Comparison of ENCODE assay signal across 8 cellular contexts in genomic region chr6:31559958-31560696, GRCh38. TPM values are rescaled to one million over a fixed set of nuclear protein-coding genes. Genes with fewer than 3 reads are reported as not detected.
DNase-seq lines count a peak whose midpoint lies in the region; ATAC-seq and TF ChIP-seq lines count a peak whose summit lies in the region.

No MANE protein-coding gene starts in this region.

- DNase-seq in activated CD4-positive, alpha-beta T cell treated with anti-CD3 and anti-CD28 coated beads for 4 hours: peak; percentile 44 to 57
- no peak for DNase-seq in activated CD4-positive, alpha-beta T cell treated with anti-CD3 and anti-CD28 coated beads, Interleukin-2, amount 50 U/mL, for 4 hours
- DNase-seq in OCI-LY7 (ENCODE audit: low spot score): peak; percentile 90
- DNase-seq in adrenal gland: peak; percentile 65 to 89 (median 82)
- DNase-seq in iris pigment epithelial cell (ENCODE audit: low read depth): peak; percentile 52
- no peak for DNase-seq in stomach
- DNase-seq in NCI-H82 (lab: John Stamatoyannopoulos, UW): no peak

- peak overlapping the region; percentile 81 for H3K4me2 ChIP-seq in OCI-LY7 (ENCODE audit: low read length)

- no TSS peak for BruUV-seq in OCI-LY7 (replicated peaks; lab: Mats Ljungman, UMichigan)

- POLR2A ChIA-PET in OCI-LY7 (lab: Charles Lee): interaction anchor here (0.6 to 1.9 kb wide), 9 partner anchors 8 to 61 kb away, joined by 3 to 6 read pairs (median 3); partner anchors contain the start of genes LST1 and TNF

- intact Hi-C loops in OCI-LY7 (cut with micrococcal nuclease; ENCODE audit: unreplicated experiment) (loop anchor here (1.0 kb wide), 3 partner anchors 8 to 21 kb away; partner anchors contain the start of gene LTA), adrenal gland (cut with DNase I) (no loop called here), stomach (cut with DNase I; ENCODE audit: low total_unique reads) (no loop called here)

- ATAC-seq in HG02885 (IDR thresholded peaks at IDR 0.05; ENCODE audit: poor library complexity, unreplicated experiment): peak; percentile 70

- no peak for TF ChIP-seq EP300 in stomach (IDR thresholded peaks at IDR 0.05)

- TF ChIP-seq POLR2A in adrenal gland (IDR thresholded peaks at IDR 0.05) (no peak), stomach (IDR thresholded peaks at IDR 0.05) (no peak)

- peaks cover 70% of the 10 kb centered on the region for H3K4me1 ChIP-seq in OCI-LY7 (ENCODE audit: insufficient read depth, low read length, poor library complexity, severe bottlenecking)
- H3K4me1 ChIP-seq in adrenal gland (replicated peaks in 1 of 2): peaks cover 16 to 33% of the 10 kb centered on the region in 2 donors
- peaks cover 4 to 63% (median 28%) of the 10 kb centered on the region in 4 donors for H3K4me1 ChIP-seq in stomach

- no peak overlapping the region for H2AFZ ChIP-seq in OCI-LY7 (ENCODE audit: low read length)

- WGBS in adrenal gland, 4 donors: 27 to 46% (median 37%) methylated on average over 7 of the region's 7 CpGs
- 34 to 75% (median 72%) methylated on average over 7 of the region's 7 CpGs for WGBS in stomach, 5 donors

- CTCF ChIA-PET in OCI-LY7 (lab: Charles Lee; ENCODE audit: unreplicated experiment): interaction anchor here (0.7 kb wide), 1 partner anchor 9 kb away, joined by 3 read pairs; no protein-coding TSS in a partner anchor

- no peaks in the 10 kb centered on the region for H3K9me2 ChIP-seq in OCI-LY7 (ENCODE audit: insufficient read depth, low read length)

- H3K9me3 ChIP-seq in OCI-LY7 (ENCODE audit: low read length) (no peaks in the 10 kb centered on the region), adrenal gland (replicated peaks in 1 of 3) (no peaks in the 10 kb centered on the region), stomach (no peaks in the 10 kb centered on the region)

- H3K79me2 ChIP-seq in OCI-LY7 (ENCODE audit: insufficient read depth, low read depth, low read length): no peaks in the 10 kb centered on the region

- no peaks in the 10 kb centered on the region for H4K20me1 ChIP-seq in OCI-LY7 (ENCODE audit: insufficient read depth, low read length)

- H3K27me3 ChIP-seq in adrenal gland: no peaks in the 10 kb centered on the region
- no peaks in the 10 kb centered on the region for H3K27me3 ChIP-seq in stomach

- peaks cover 46% of the 10 kb centered on the region for H3K36me3 ChIP-seq in OCI-LY7 (ENCODE audit: insufficient read depth, low read length)
- peaks cover 0 to 33% of the 10 kb centered on the region in 2 donors for H3K36me3 ChIP-seq in adrenal gland (replicated peaks in 1 of 2)
- H3K36me3 ChIP-seq in stomach: peaks cover 24 to 57% (median 50%) of the 10 kb centered on the region in 4 donors

- TF ChIP-seq CTCF in OCI-LY7 (conservative IDR thresholded peaks at IDR 0.05; ENCODE audit: low read length): no peak
- peak in 1 of 6 experiments; percentile 7 for TF ChIP-seq CTCF in adrenal gland (IDR thresholded peaks at IDR 0.05)
- TF ChIP-seq CTCF in stomach (IDR thresholded peaks at IDR 0.05): no peak

- H3K4me3 ChIP-seq in OCI-LY7 (ENCODE audit: low read depth, low read length, poor library complexity, severe bottlenecking) (peak overlapping the region; percentile 57), adrenal gland (no peak overlapping the region), stomach (no peak overlapping the region)

- H3K27ac ChIP-seq in OCI-LY7 (ENCODE audit: low read depth, low read length, poor library complexity, severe bottlenecking) (peak overlapping the region; percentile 94), adrenal gland (peak overlapping the region; percentile 12 to 76 (median 39)), stomach (peak overlapping the region in 4 of 5 donors; percentile 54 to 82 (median 70))

RNA-seq across cellular contexts. Expression of gene LTA, which starts 12.0 kb away (rescaled TPM):
- 0.98 and 1.1 TPM in 2 replicates for total RNA-seq in OCI-LY7 (2014; rRNA removed; shearing (Covaris generic))
- total RNA-seq in OCI-LY7 (2022): 4.1 and 4.3 TPM in 2 replicates
- total RNA-seq in adrenal gland: 1 to 10 TPM in 2 of 8 donors, not detected in 6; 1.2 to 1.4 TPM
- polyA plus RNA-seq in adrenal gland: under 1 TPM in 2 of 3 donors, not detected in 1; 0.20 to 0.72 TPM
- not detected for total RNA-seq in stomach
- polyA plus RNA-seq in stomach: under 1 TPM in 1 of 3 donors, not detected in 2; 0.18 TPM

RNA-seq across cellular contexts. Expression of gene NFKBIL1, which starts 12.7 kb away (rescaled TPM):
- 17.1 and 21.8 TPM in 2 replicates for total RNA-seq in OCI-LY7 (2014; rRNA removed; shearing (Covaris generic))
- total RNA-seq in OCI-LY7 (2022) (22.7 and 23.2 TPM in 2 replicates), adrenal gland (10 to 100 TPM; 15.1 to 33.6 (median 28.0) TPM), stomach (10 to 100 TPM in 4 of 5 donors, under 1 TPM in 1; 0.45 to 51.9 (median 13.6) TPM)
- polyA plus RNA-seq in adrenal gland (10 to 100 TPM in 2 of 3 donors, 1 to 10 TPM in 1; 5.0 to 46.2 (median 27.6) TPM), stomach (10 to 100 TPM; 23.9 to 45.1 (median 29.9) TPM)

RNA-seq across cellular contexts. Expression of gene ATP6V1G2, which starts 13.7 kb away (rescaled TPM):
- 3.8 and 4.2 TPM in 2 replicates for total RNA-seq in OCI-LY7 (2014; rRNA removed; shearing (Covaris generic))
- total RNA-seq in OCI-LY7 (2022) (14.1 and 15.9 TPM in 2 replicates), adrenal gland (1 to 10 TPM in 6 of 8 donors, under 1 TPM in 2; 0.87 to 4.8 (median 2.7) TPM), stomach (1 to 10 TPM in 2 of 5 donors, under 1 TPM in 1, not detected in 2; 0.87 to 4.6 (median 2.3) TPM)
- polyA plus RNA-seq in adrenal gland (1 to 10 TPM; 2.8 to 6.6 (median 5.6) TPM), stomach (1 to 10 TPM in 2 of 3 donors, under 1 TPM in 1; 0.98 to 3.7 (median 1.2) TPM)

RNA-seq across cellular contexts. Expression of gene TNF, which starts 15.2 kb away (rescaled TPM):
- total RNA-seq in OCI-LY7 (2014; rRNA removed; shearing (Covaris generic)): 1.7 and 3.5 TPM in 2 replicates
- total RNA-seq in OCI-LY7 (2022) (2.5 TPM in 2 replicates), adrenal gland (1 to 10 TPM in 5 of 8 donors, under 1 TPM in 2, not detected in 1; 0.90 to 3.2 (median 1.2) TPM), stomach (under 1 TPM in 1 of 5 donors, not detected in 4; 0.58 TPM)
- polyA plus RNA-seq in adrenal gland (1 to 10 TPM in 1 of 3 donors, under 1 TPM in 2; 0.22 to 1.0 (median 0.81) TPM), stomach (under 1 TPM in 2 of 3 donors, not detected in 1; 0.28 to 0.31 TPM)

RNA-seq across cellular contexts. Expression of gene DDX39B, which starts 18.3 kb away (rescaled TPM):
- 736 and 747 TPM in 2 replicates for total RNA-seq in OCI-LY7 (2014; rRNA removed; shearing (Covaris generic))
- 478 and 481 TPM in 2 replicates for total RNA-seq in OCI-LY7 (2022)
- total RNA-seq in adrenal gland: 100 to 1,000 TPM; 155 to 345 (median 279) TPM
- polyA plus RNA-seq in adrenal gland: 100 to 1,000 TPM; 167 to 969 (median 968) TPM
- 100 to 1,000 TPM; 198 to 445 (median 248) TPM for total RNA-seq in stomach
- polyA plus RNA-seq in stomach: 100 to 1,000 TPM; 255 to 383 (median 255) TPM

Comparison
In these comparisons a context has a peak if more than half of its experiments do, and no peak if none do; other contexts are left out.
1. DNase-seq: peak in activated CD4-positive, alpha-beta T cell treated with anti-CD3 and anti-CD28 coated beads for 4 hours (2 of 2), OCI-LY7 (single experiment), adrenal gland (7 of 7) and iris pigment epithelial cell (single experiment); none in activated CD4-positive, alpha-beta T cell treated with anti-CD3 and anti-CD28 coated beads, Interleukin-2, amount 50 U/mL, for 4 hours (0 of 2), stomach (single experiment) and NCI-H82 (single experiment).
2. H3K27ac ChIP-seq: peak in every context shown above with its lines; median percentile 94 in OCI-LY7; 70 in stomach; 39 in adrenal gland.